In the genomic region with DNA sequence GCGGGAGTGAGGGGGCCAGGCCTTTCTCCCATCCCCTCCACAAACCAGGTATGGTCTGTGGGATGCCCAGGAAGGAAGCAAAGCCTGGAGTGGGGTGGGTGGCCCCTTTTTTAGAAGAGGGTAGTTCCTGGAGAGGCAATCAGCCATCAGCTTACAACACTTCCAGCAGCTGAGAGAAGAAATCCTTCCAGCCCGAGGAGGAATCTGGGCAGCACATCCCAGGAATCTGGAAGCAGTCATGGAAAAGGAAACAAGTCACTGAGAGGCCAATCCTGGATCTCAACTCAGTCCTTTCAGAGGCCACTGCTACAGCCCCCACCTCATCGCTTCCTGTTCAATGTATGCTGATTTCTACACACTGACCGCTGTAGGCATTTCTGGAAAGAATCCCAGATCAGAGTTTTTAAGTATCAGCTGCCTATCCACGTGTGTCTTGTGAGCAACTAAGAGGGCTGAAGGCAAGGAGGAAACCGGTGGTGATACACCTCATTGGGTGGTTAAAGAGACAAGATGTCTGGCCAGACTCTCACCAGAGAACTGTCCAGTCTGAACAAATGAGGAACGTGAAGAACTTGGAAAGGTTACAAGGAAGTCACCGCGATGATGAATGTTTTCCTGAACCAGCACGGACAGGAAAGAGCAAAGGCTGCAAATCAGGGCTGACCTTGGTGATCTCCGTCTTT, we compare ENCODE assay signal across 1 cellular context.
TF ChIP-seq lines count a peak whose summit lies in the region.

No MANE protein-coding gene starts in this region.

TF ChIP-seq in HepG2, 621 proteins besides CTCF, POLR2A, EP300 and RAD21 (continued from another document and continues in another):
- TF ChIP-seq ZNF7 (CRISPR knock-in tag; IDR thresholded peaks at IDR 0.05): no peak
- TF ChIP-seq, protein P1, sequence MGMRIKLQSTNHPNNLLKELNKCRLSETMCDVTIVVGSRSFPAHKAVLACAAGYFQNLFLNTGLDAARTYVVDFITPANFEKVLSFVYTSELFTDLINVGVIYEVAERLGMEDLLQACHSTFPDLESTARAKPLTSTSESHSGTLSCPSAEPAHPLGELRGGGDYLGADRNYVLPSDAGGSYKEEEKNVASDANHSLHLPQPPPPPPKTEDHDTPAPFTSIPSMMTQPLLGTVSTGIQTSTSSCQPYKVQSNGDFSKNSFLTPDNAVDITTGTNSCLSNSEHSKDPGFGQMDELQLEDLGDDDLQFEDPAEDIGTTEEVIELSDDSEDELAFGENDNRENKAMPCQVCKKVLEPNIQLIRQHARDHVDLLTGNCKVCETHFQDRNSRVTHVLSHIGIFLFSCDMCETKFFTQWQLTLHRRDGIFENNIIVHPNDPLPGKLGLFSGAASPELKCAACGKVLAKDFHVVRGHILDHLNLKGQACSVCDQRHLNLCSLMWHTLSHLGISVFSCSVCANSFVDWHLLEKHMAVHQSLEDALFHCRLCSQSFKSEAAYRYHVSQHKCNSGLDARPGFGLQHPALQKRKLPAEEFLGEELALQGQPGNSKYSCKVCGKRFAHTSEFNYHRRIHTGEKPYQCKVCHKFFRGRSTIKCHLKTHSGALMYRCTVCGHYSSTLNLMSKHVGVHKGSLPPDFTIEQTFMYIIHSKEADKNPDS (CRISPR knock-in tag; IDR thresholded peaks at IDR 0.05): no peak
- no peak for TF ChIP-seq ZNF652 (CRISPR knock-in tag; IDR thresholded peaks at IDR 0.05; ENCODE audit: borderline replicate concordance, low read depth)
- no peak for TF ChIP-seq ZNF720 (CRISPR knock-in tag; IDR thresholded peaks at IDR 0.05)
- TF ChIP-seq CEBPG (CRISPR knock-in tag; IDR thresholded peaks at IDR 0.05): no peak
- TF ChIP-seq, protein P2, sequence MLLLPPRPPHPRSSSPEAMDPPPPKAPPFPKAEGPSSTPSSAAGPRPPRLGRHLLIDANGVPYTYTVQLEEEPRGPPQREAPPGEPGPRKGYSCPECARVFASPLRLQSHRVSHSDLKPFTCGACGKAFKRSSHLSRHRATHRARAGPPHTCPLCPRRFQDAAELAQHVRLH (CRISPR knock-in tag; IDR thresholded peaks at IDR 0.05; ENCODE audit: borderline replicate concordance, low read depth): no peak
- TF ChIP-seq, protein P3, sequence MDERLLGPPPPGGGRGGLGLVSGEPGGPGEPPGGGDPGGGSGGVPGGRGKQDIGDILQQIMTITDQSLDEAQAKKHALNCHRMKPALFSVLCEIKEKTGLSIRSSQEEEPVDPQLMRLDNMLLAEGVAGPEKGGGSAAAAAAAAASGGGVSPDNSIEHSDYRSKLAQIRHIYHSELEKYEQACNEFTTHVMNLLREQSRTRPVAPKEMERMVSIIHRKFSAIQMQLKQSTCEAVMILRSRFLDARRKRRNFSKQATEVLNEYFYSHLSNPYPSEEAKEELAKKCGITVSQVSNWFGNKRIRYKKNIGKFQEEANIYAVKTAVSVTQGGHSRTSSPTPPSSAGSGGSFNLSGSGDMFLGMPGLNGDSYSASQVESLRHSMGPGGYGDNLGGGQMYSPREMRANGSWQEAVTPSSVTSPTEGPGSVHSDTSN (CRISPR knock-in tag; IDR thresholded peaks at IDR 0.05): 0 out of 2 replicates have a peak, but pooled peaks have one; percentile 24
- TF ChIP-seq CBX5 (CRISPR knock-in tag; IDR thresholded peaks at IDR 0.05; ENCODE audit: borderline replicate concordance): no peak
- no peak for TF ChIP-seq ZNF496 (CRISPR knock-in tag; IDR thresholded peaks at IDR 0.05; ENCODE audit: insufficient replicate concordance)
- no peak for TF ChIP-seq ZNF678 (CRISPR knock-in tag; IDR thresholded peaks at IDR 0.05)
- TF ChIP-seq RFX1 (IDR thresholded peaks at IDR 0.05): no peak
- TF ChIP-seq, protein P4, sequence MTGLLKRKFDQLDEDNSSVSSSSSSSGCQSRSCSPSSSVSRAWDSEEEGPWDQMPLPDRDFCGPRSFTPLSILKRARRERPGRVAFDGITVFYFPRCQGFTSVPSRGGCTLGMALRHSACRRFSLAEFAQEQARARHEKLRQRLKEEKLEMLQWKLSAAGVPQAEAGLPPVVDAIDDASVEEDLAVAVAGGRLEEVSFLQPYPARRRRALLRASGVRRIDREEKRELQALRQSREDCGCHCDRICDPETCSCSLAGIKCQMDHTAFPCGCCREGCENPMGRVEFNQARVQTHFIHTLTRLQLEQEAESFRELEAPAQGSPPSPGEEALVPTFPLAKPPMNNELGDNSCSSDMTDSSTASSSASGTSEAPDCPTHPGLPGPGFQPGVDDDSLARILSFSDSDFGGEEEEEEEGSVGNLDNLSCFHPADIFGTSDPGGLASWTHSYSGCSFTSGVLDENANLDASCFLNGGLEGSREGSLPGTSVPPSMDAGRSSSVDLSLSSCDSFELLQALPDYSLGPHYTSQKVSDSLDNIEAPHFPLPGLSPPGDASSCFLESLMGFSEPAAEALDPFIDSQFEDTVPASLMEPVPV (CRISPR knock-in tag; IDR thresholded peaks at IDR 0.05): no peak
- TF ChIP-seq, protein P5, sequence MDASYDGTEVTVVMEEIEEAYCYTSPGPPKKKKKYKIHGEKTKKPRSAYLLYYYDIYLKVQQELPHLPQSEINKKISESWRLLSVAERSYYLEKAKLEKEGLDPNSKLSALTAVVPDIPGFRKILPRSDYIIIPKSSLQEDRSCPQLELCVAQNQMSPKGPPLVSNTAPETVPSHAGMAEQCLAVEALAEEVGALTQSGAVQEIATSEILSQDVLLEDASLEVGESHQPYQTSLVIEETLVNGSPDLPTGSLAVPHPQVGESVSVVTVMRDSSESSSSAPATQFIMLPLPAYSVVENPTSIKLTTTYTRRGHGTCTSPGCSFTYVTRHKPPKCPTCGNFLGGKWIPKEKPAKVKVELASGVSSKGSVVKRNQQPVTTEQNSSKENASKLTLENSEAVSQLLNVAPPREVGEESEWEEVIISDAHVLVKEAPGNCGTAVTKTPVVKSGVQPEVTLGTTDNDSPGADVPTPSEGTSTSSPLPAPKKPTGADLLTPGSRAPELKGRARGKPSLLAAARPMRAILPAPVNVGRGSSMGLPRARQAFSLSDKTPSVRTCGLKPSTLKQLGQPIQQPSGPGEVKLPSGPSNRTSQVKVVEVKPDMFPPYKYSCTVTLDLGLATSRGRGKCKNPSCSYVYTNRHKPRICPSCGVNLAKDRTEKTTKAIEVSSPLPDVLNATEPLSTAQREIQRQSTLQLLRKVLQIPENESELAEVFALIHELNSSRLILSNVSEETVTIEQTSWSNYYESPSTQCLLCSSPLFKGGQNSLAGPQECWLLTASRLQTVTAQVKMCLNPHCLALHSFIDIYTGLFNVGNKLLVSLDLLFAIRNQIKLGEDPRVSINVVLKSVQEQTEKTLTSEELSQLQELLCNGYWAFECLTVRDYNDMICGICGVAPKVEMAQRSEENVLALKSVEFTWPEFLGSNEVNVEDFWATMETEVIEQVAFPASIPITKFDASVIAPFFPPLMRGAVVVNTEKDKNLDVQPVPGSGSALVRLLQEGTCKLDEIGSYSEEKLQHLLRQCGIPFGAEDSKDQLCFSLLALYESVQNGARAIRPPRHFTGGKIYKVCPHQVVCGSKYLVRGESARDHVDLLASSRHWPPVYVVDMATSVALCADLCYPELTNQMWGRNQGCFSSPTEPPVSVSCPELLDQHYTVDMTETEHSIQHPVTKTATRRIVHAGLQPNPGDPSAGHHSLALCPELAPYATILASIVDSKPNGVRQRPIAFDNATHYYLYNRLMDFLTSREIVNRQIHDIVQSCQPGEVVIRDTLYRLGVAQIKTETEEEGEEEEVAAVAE (CRISPR knock-in tag; IDR thresholded peaks at IDR 0.05; ENCODE audit: borderline replicate concordance): 0 out of 2 replicates have a peak, but pooled peaks have one; percentile 61
- TF ChIP-seq, protein P6, sequence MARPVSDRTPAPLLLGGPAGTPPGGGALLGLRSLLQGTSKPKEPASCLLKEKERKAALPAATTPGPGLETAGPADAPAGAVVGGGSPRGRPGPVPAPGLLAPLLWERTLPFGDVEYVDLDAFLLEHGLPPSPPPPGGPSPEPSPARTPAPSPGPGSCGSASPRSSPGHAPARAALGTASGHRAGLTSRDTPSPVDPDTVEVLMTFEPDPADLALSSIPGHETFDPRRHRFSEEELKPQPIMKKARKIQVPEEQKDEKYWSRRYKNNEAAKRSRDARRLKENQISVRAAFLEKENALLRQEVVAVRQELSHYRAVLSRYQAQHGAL (CRISPR knock-in tag; IDR thresholded peaks at IDR 0.05; ENCODE audit: not compliant biosample characterization): no peak
- TF ChIP-seq SCMH1 (CRISPR knock-in tag; IDR thresholded peaks at IDR 0.05; ENCODE audit: borderline replicate concordance): no peak
- TF ChIP-seq, protein P7, sequence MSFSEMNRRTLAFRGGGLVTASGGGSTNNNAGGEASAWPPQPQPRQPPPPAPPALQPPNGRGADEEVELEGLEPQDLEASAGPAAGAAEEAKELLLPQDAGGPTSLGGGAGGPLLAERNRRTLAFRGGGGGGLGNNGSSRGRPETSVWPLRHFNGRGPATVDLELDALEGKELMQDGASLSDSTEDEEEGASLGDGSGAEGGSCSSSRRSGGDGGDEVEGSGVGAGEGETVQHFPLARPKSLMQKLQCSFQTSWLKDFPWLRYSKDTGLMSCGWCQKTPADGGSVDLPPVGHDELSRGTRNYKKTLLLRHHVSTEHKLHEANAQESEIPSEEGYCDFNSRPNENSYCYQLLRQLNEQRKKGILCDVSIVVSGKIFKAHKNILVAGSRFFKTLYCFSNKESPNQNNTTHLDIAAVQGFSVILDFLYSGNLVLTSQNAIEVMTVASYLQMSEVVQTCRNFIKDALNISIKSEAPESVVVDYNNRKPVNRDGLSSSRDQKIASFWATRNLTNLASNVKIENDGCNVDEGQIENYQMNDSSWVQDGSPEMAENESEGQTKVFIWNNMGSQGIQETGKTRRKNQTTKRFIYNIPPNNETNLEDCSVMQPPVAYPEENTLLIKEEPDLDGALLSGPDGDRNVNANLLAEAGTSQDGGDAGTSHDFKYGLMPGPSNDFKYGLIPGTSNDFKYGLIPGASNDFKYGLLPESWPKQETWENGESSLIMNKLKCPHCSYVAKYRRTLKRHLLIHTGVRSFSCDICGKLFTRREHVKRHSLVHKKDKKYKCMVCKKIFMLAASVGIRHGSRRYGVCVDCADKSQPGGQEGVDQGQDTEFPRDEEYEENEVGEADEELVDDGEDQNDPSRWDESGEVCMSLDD (CRISPR knock-in tag; IDR thresholded peaks at IDR 0.05; ENCODE audit: borderline replicate concordance): no peak
- TF ChIP-seq, protein P8, sequence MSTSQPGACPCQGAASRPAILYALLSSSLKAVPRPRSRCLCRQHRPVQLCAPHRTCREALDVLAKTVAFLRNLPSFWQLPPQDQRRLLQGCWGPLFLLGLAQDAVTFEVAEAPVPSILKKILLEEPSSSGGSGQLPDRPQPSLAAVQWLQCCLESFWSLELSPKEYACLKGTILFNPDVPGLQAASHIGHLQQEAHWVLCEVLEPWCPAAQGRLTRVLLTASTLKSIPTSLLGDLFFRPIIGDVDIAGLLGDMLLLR (CRISPR knock-in tag; IDR thresholded peaks at IDR 0.05): no peak
- TF ChIP-seq, protein P9, sequence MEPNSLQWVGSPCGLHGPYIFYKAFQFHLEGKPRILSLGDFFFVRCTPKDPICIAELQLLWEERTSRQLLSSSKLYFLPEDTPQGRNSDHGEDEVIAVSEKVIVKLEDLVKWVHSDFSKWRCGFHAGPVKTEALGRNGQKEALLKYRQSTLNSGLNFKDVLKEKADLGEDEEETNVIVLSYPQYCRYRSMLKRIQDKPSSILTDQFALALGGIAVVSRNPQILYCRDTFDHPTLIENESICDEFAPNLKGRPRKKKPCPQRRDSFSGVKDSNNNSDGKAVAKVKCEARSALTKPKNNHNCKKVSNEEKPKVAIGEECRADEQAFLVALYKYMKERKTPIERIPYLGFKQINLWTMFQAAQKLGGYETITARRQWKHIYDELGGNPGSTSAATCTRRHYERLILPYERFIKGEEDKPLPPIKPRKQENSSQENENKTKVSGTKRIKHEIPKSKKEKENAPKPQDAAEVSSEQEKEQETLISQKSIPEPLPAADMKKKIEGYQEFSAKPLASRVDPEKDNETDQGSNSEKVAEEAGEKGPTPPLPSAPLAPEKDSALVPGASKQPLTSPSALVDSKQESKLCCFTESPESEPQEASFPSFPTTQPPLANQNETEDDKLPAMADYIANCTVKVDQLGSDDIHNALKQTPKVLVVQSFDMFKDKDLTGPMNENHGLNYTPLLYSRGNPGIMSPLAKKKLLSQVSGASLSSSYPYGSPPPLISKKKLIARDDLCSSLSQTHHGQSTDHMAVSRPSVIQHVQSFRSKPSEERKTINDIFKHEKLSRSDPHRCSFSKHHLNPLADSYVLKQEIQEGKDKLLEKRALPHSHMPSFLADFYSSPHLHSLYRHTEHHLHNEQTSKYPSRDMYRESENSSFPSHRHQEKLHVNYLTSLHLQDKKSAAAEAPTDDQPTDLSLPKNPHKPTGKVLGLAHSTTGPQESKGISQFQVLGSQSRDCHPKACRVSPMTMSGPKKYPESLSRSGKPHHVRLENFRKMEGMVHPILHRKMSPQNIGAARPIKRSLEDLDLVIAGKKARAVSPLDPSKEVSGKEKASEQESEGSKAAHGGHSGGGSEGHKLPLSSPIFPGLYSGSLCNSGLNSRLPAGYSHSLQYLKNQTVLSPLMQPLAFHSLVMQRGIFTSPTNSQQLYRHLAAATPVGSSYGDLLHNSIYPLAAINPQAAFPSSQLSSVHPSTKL (CRISPR knock-in tag; IDR thresholded peaks at IDR 0.05): peak; percentile 29; the same call in 1 of the 2 replicates
- TF ChIP-seq CBX1 (IDR thresholded peaks at IDR 0.05; ENCODE audit: low read depth): no peak
- TF ChIP-seq, protein P10, sequence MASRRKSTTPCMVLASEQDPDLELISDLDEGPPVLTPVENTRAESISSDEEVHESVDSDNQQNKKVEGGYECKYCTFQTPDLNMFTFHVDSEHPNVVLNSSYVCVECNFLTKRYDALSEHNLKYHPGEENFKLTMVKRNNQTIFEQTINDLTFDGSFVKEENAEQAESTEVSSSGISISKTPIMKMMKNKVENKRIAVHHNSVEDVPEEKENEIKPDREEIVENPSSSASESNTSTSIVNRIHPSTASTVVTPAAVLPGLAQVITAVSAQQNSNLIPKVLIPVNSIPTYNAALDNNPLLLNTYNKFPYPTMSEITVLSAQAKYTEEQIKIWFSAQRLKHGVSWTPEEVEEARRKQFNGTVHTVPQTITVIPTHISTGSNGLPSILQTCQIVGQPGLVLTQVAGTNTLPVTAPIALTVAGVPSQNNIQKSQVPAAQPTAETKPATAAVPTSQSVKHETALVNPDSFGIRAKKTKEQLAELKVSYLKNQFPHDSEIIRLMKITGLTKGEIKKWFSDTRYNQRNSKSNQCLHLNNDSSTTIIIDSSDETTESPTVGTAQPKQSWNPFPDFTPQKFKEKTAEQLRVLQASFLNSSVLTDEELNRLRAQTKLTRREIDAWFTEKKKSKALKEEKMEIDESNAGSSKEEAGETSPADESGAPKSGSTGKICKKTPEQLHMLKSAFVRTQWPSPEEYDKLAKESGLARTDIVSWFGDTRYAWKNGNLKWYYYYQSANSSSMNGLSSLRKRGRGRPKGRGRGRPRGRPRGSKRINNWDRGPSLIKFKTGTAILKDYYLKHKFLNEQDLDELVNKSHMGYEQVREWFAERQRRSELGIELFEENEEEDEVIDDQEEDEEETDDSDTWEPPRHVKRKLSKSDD (CRISPR knock-in tag; IDR thresholded peaks at IDR 0.05; ENCODE audit: low read depth): no peak
- TF ChIP-seq, protein P11, sequence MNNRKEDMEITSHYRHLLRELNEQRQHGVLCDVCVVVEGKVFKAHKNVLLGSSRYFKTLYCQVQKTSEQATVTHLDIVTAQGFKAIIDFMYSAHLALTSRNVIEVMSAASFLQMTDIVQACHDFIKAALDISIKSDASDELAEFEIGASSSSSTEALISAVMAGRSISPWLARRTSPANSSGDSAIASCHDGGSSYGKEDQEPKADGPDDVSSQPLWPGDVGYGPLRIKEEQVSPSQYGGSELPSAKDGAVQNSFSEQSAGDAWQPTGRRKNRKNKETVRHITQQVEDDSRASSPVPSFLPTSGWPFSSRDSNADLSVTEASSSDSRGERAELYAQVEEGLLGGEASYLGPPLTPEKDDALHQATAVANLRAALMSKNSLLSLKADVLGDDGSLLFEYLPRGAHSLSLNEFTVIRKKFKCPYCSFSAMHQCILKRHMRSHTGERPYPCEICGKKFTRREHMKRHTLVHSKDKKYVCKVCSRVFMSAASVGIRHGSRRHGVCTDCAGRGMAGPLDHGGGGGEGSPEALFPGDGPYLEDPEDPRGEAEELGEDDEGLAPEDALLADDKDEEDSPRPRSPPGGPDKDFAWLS (CRISPR knock-in tag; IDR thresholded peaks at IDR 0.05; ENCODE audit: borderline replicate concordance): no peak
- no peak for TF ChIP-seq HNRNPUL1 (IDR thresholded peaks at IDR 0.05; ENCODE audit: low read depth, low read length)
- TF ChIP-seq KLF13 (CRISPR knock-in tag; IDR thresholded peaks at IDR 0.05): no peak
